ENCODE assay signal across 9 cellular contexts in the genomic region with DNA sequence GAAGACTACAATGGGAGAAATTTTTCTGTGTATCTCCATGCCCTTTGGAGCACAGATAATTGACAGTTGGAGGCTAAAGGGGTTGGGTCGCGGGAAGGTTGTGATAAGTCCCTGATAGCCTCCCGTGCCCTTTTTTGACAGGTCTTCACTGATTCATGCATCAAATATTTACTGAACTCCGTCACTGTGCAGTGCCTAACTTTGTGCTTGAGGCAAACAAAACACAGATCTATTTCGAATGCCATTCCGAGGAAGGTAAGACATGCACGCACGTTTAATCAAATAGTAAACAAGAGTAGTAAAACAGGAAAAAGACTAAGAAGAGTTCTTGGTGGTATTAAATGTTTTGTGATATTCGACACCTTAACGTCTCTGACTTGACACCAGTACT. TPM values are rescaled to one million over a fixed set of nuclear protein-coding genes. Genes with fewer than 3 reads are reported as not detected.
DNase-seq lines count a peak whose midpoint lies in the region; ATAC-seq and TF ChIP-seq lines count a peak whose summit lies in the region.
"Had no signal": no experiment of that assay in that cellular context is flagged by ENCODE, and none has a peak within 500 bp of the region (broad histone marks: within the 10 kb centered on the region; RNA-seq: fewer than 3 reads in every experiment).

No MANE protein-coding gene starts in this region.

- H3K9ac ChIP-seq in Loucy (ENCODE audit: low read depth, low read length, poor library complexity, severe bottlenecking) = peak overlapping the region; percentile 84

- H3K36me3 ChIP-seq in CD8-positive, alpha-beta memory T cell (ENCODE audit: insufficient read depth, low read length) = no peaks in the 10 kb centered on the region
- H3K36me3 ChIP-seq in Loucy (ENCODE audit: insufficient read depth, low read length) (0 out of 2 replicates have a peak, but pooled peaks cover under 1% of the 10 kb centered on the region), muscle layer of duodenum (ENCODE audit: control insufficient read depth in 1 of 2, insufficient read depth in 2 of 2, low read length in 2 of 2) (peaks cover 0 to 13% of the 10 kb centered on the region in 2 donors)

- H3K4me3 Mint-ChIP-seq in CD8-positive, alpha-beta memory T cell = peak overlapping the region; percentile 95 to 100 (median 98)

- peak overlapping the region; percentile 91 to 99 (median 96) for H3K27ac Mint-ChIP-seq in CD8-positive, alpha-beta memory T cell

- CTCF ChIA-PET in CD8-positive, alpha-beta memory T cell (lab: Charles Lee) = interaction anchor here (3.4 kb wide), 1 partner anchor 54 kb away, joined by 13 read pairs; no protein-coding TSS in a partner anchor

- no peaks in the 10 kb centered on the region for H3K9me2 ChIP-seq in Loucy (replicated peaks; ENCODE audit: low read depth, low read length)

- peak overlapping the region; percentile 97 for H3K4me2 ChIP-seq in Loucy (ENCODE audit: low read depth, low read length, poor library complexity, severe bottlenecking)

- H3K4me1 ChIP-seq in CD8-positive, alpha-beta memory T cell (ENCODE audit: insufficient read depth, low read length) = peaks cover 18% of the 10 kb centered on the region
- H3K4me1 ChIP-seq in Loucy (ENCODE audit: insufficient read depth, low read length, poor library complexity, severe bottlenecking) (peaks cover 36% of the 10 kb centered on the region), muscle layer of duodenum (ENCODE audit: control insufficient read depth in 1 of 2, insufficient read depth in 2 of 2, low read length in 2 of 2) (peaks cover 5 to 19% of the 10 kb centered on the region in 2 donors)

- peaks cover 33% of the 10 kb centered on the region for H4K20me1 ChIP-seq in Loucy (ENCODE audit: insufficient read depth, low read length, poor library complexity, severe bottlenecking)

- H3K9me3 ChIP-seq in CD8-positive, alpha-beta memory T cell (ENCODE audit: low read length) = no peaks in the 10 kb centered on the region
- H3K9me3 ChIP-seq in Loucy (ENCODE audit: insufficient read depth, low read depth, low read length) (no peaks in the 10 kb centered on the region), muscle layer of duodenum (ENCODE audit: control insufficient read depth in 1 of 2, low read length in 2 of 2) (no peaks in the 10 kb centered on the region)

- no peaks in the 10 kb centered on the region for H3K27me3 ChIP-seq in CD8-positive, alpha-beta memory T cell (ENCODE audit: insufficient read depth, low read length, poor library complexity, severe bottlenecking)
- H3K27me3 ChIP-seq in Loucy (ENCODE audit: insufficient read depth, low read length, poor library complexity, severe bottlenecking) (no peaks in the 10 kb centered on the region), muscle layer of duodenum (ENCODE audit: low read depth, low read length) (no peaks in the 10 kb centered on the region)

- H3K36me3 Mint-ChIP-seq in CD8-positive, alpha-beta memory T cell = peaks cover 0 to 28% (median 3%) of the 10 kb centered on the region in 3 donors

- DNase-seq in CD8-positive, alpha-beta memory T cell = peak in 1 of 5 donors; percentile 8
- no peak for DNase-seq in cardiac fibroblast (ENCODE audit: low read depth in 2 of 2)
- no peak for DNase-seq in KG1 (lab: John Stamatoyannopoulos, UW)
- no peak for DNase-seq in inferior parietal cortex (ENCODE audit: extremely low spot score)

- peaks cover 5 to 8% of the 10 kb centered on the region in 2 donors for H3K27me3 Mint-ChIP-seq in CD8-positive, alpha-beta memory T cell

- peaks cover 36 to 49% (median 44%) of the 10 kb centered on the region in 3 donors for H3K4me1 Mint-ChIP-seq in CD8-positive, alpha-beta memory T cell

- peak overlapping the region; percentile 98 for H2AFZ ChIP-seq in Loucy (ENCODE audit: low read length)

- H3K9me3 Mint-ChIP-seq in CD8-positive, alpha-beta memory T cell = peaks cover 0 to 2% (median 0%) of the 10 kb centered on the region in 5 donors

- TF ChIP-seq CTCF in Loucy (conservative IDR thresholded peaks at IDR 0.05; ENCODE audit: low read length) = no peak
- no peak for TF ChIP-seq CTCF in cardiac fibroblast (IDR thresholded peaks at IDR 0.05; ENCODE audit: low read depth, low read length)

- H3K79me2 ChIP-seq in Loucy (ENCODE audit: insufficient read depth, low read length) = peaks cover 43% of the 10 kb centered on the region

- H3F3A ChIP-seq in Loucy (ENCODE audit: low read depth) = no peaks in the 10 kb centered on the region; the same call in 1 of the 2 replicates

- peak overlapping the region; percentile 89 for H3K4me3 ChIP-seq in CD8-positive, alpha-beta memory T cell (ENCODE audit: low read length)
- H3K4me3 ChIP-seq in Loucy (ENCODE audit: low read length, poor library complexity, severe bottlenecking) (peak overlapping the region; percentile 86), cardiac fibroblast (replicated peaks in 1 of 2; ENCODE audit: low read depth in 2 of 2, low read length in 2 of 2) (peak overlapping the region; percentile 87 to 99), muscle layer of duodenum (ENCODE audit: low read depth in 1 of 2, low read length in 2 of 2) (peak overlapping the region; percentile 90 to 99)

- POLR2A ChIA-PET in CD8-positive, alpha-beta memory T cell (lab: Charles Lee) = interaction anchor here (2.2 kb wide), 1 partner anchor 8 kb away, joined by 8 read pairs; a partner anchor contains a TSS

- ATAC-seq in HG02981 (IDR thresholded peaks at IDR 0.05; ENCODE audit: unreplicated experiment) (no peak), GM18867 (IDR thresholded peaks at IDR 0.05; ENCODE audit: unreplicated experiment) (no peak)

- H3K27ac ChIP-seq in CD8-positive, alpha-beta memory T cell (ENCODE audit: low read depth, low read length) = no peak overlapping the region
- peak overlapping the region; percentile 98 for H3K27ac ChIP-seq in muscle layer of duodenum (ENCODE audit: low read length)

RNA-seq across cellular contexts. Expression of a gene that starts 0.5 kb away (rescaled TPM):
- 10 to 100 TPM; 76.7 to 77.0 TPM for total RNA-seq in CD8-positive, alpha-beta memory T cell
- 13.0 TPM for polyA plus RNA-seq in CD8-positive, alpha-beta memory T cell

RNA-seq across cellular contexts. Expression of a gene that starts 7.9 kb away (rescaled TPM):
- total RNA-seq in CD8-positive, alpha-beta memory T cell = 10 to 100 TPM; 84.4 to 85.4 TPM
- 68.3 TPM for polyA plus RNA-seq in CD8-positive, alpha-beta memory T cell

RNA-seq across cellular contexts. Expression of a gene that starts 22.1 kb away (rescaled TPM):
- 1 to 10 TPM; 2.4 to 3.7 TPM for total RNA-seq in CD8-positive, alpha-beta memory T cell
- polyA plus RNA-seq in CD8-positive, alpha-beta memory T cell = 1.0 TPM
- total RNA-seq: M059J had no signal

RNA-seq across cellular contexts. Expression of a gene that starts 31.9 kb away (rescaled TPM):
- 10 to 100 TPM; 86.3 to 90.9 TPM for total RNA-seq in CD8-positive, alpha-beta memory T cell
- polyA plus RNA-seq in CD8-positive, alpha-beta memory T cell = 58.4 TPM

RNA-seq across cellular contexts. Expression of a gene that starts 32.2 kb away (rescaled TPM):
- total RNA-seq in CD8-positive, alpha-beta memory T cell = 1 to 10 TPM; 4.6 to 5.5 TPM
- polyA plus RNA-seq in CD8-positive, alpha-beta memory T cell = 0.54 TPM
